36 cellular contexts compared by ENCODE assay signal in the genomic region with DNA sequence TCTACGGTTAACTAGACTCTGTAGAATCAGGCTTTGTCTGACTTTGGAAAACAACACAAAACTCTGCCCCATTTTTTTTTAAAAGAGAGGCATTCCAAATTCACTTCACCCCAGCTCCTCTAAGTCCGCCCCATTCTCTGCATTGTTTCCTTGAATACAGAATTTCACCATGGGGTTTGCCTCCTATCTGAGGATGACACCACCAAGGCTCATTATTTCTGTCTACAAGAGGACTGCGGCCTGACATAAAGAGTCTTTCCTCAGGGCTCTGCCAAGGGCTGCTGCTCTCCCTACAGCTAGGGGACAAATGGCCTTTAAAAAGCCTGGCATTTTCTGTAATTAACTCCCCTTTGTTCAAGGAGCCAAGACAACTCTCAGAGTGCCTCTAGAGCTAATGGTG. TPM values are rescaled to one million over a fixed set of nuclear protein-coding genes. Genes with fewer than 3 reads are reported as not detected.
DNase-seq lines count a peak whose midpoint lies in the region; FAIRE-seq and TF ChIP-seq lines count a peak whose summit lies in the region.
"Had no signal": no experiment of that assay in that cellular context is flagged by ENCODE, and none has a peak within 500 bp of the region (broad histone marks: within the 10 kb centered on the region; RNA-seq: fewer than 3 reads in every experiment).

No MANE protein-coding gene starts in this region.

- H3K27me3 Mint-ChIP-seq in neural progenitor cell (ENCODE audit: insufficient read depth, low read depth): peaks cover 2% of the 10 kb centered on the region
- H3K27me3 Mint-ChIP-seq: activated T-cell treated with anti-CD3 and anti-CD28 coated beads, Interleukin-2, amount 50 U/mL, for 24 hours; memory B cell; stimulated activated naive CD8-positive, alpha-beta T cell treated with anti-CD3 and anti-CD28 coated beads, Interleukin-15, Interleukin-2, amounts not matched to agents 100 ng/mL and 50 ng/mL, for 24 hours had no signal

- peak overlapping the region; percentile 49 to 75; a peak in 3 of 4 replicates for H3K4me2 ChIP-seq in H1 (ENCODE audit: insufficient read depth in 1 of 2, low read depth in 2 of 2, low read length in 2 of 2)
- H3K4me2 ChIP-seq in neural progenitor cell: peak overlapping the region; percentile 61

- peak overlapping the region; percentile 36 for H3K4me3 Mint-ChIP-seq in neural progenitor cell
- H3K4me3 Mint-ChIP-seq: activated CD4-positive, alpha-beta T cell treated with anti-CD3 and anti-CD28 coated beads, Interleukin-2, amount 10 ng/mL, durations not matched to agents 24 days and 14 days; activated T-cell treated with anti-CD3 and anti-CD28 coated beads, Interleukin-2, amount 50 U/mL, for 24 hours; CD8-positive, alpha-beta T cell; memory B cell; stimulated activated naive CD8-positive, alpha-beta T cell treated with anti-CD3 and anti-CD28 coated beads, Interleukin-15, Interleukin-2, amounts not matched to agents 100 ng/mL and 50 ng/mL, for 24 hours had no signal

- H3K9me3 ChIP-seq in H1 (ENCODE audit: insufficient read depth in 2 of 2, low read depth in 1 of 2, low read length in 1 of 2): no peaks in the 10 kb centered on the region
- no peaks in the 10 kb centered on the region for H3K9me3 ChIP-seq in neural progenitor cell (ENCODE audit: low read depth)
- H3K9me3 ChIP-seq: BE2C, gastroesophageal sphincter, HAP-1, neutrophil, right lobe of liver, SJSA1, spleen, thyroid gland had no signal

- H3K4me1 Mint-ChIP-seq in neural progenitor cell: peaks cover 61% of the 10 kb centered on the region

- H3K4ac ChIP-seq in H1 (replicated peaks; ENCODE audit: insufficient read length, low read depth, low read length): peak overlapping the region; percentile 7

- H3K27ac ChIP-seq in H1 (ENCODE audit: low read depth, low read length) (peak overlapping the region; percentile 82), neural progenitor cell (peak overlapping the region; percentile 77)
- H3K27ac ChIP-seq: gastroesophageal sphincter, neutrophil, right lobe of liver, SJSA1, spleen, thyroid gland, WERI-Rb-1 had no signal

- POLR2A ChIA-PET in H1 (lab: Charles Lee; ENCODE audit: partially characterized antibody): interaction anchor here (0.8 to 1.3 kb wide), 3 partner anchors 12 to 150 kb away, joined by 3 to 4 read pairs (median 4); a partner anchor contains a TSS

- CTCF ChIA-PET in H1 (lab: Charles Lee; ENCODE audit: partially characterized antibody): interaction anchor here (1.1 to 9.7 kb wide), 3 partner anchors 9 to 150 kb away, joined by 3 to 38 read pairs (median 12); no protein-coding TSS in a partner anchor

- H4K5ac ChIP-seq in H1 (ENCODE audit: insufficient read length, low read depth, low read length): peak overlapping the region; percentile 64

- peaks cover 26 to 57% (median 39%) of the 10 kb centered on the region in 4 experiments for H3K4me1 ChIP-seq in H1 (replicated peaks in 1 of 4; ENCODE audit: control insufficient read depth in 3 of 4, insufficient read depth in 4 of 4, low read length in 3 of 4)
- H3K4me1 ChIP-seq in neural progenitor cell: peaks cover 61% of the 10 kb centered on the region
- H3K4me1 ChIP-seq: BE2C, right lobe of liver had no signal

- no peak overlapping the region for H3K14ac ChIP-seq in H1 (ENCODE audit: insufficient read length)

- peaks cover 6% of the 10 kb centered on the region for H3K36me3 Mint-ChIP-seq in neural progenitor cell

- H2BK5ac ChIP-seq in H1 (ENCODE audit: low read depth, low read length): peak overlapping the region; percentile 20; the same call in 1 of the 2 replicates

- H2AK5ac ChIP-seq in H1 (ENCODE audit: low read depth, low read length): no peak overlapping the region

- peaks cover 7 to 61% of the 10 kb centered on the region in 2 experiments for H3K79me2 ChIP-seq in H1 (ENCODE audit: control insufficient read depth in 1 of 2, insufficient read depth in 2 of 2, low read length in 2 of 2)
- peaks cover 68% of the 10 kb centered on the region for H3K79me2 ChIP-seq in neural progenitor cell (ENCODE audit: low read depth)

- no peak overlapping the region for H2BK12ac ChIP-seq in H1 (ENCODE audit: low read depth, low read length)

- FAIRE-seq in H1 (lab: Jason Lieb, UNC): no peak
- FAIRE-seq: astrocyte, GM12878 had no signal

- no peaks in the 10 kb centered on the region for H3K9me3 Mint-ChIP-seq in neural progenitor cell
- H3K9me3 Mint-ChIP-seq: activated CD4-positive, alpha-beta T cell treated with anti-CD3 and anti-CD28 coated beads, Interleukin-2, amount 10 ng/mL, durations not matched to agents 24 days and 14 days; activated T-cell treated with anti-CD3 and anti-CD28 coated beads, Interleukin-2, amount 50 U/mL, for 24 hours; CD8-positive, alpha-beta T cell; memory B cell; stimulated activated naive CD8-positive, alpha-beta T cell treated with anti-CD3 and anti-CD28 coated beads, Interleukin-15, Interleukin-2, amounts not matched to agents 100 ng/mL and 50 ng/mL, for 24 hours had no signal

- no peak overlapping the region for H3K23ac ChIP-seq in H1 (ENCODE audit: insufficient read length)

- no peak overlapping the region for H3K56ac ChIP-seq in H1 (replicated peaks; ENCODE audit: insufficient read length, low read depth, low read length)

- H2BK15ac ChIP-seq in H1 (ENCODE audit: low read length): no peak overlapping the region

- peak overlapping the region; percentile 22 for H4K91ac ChIP-seq in H1 (replicated peaks; ENCODE audit: insufficient read length, low read length)

- WGBS in H1 (ENCODE audit: extremely low coverage in 1 of 2, insufficient coverage in 1 of 2, insufficient read length in 1 of 2, insufficient replicate concordance in 2 of 2, low coverage in 1 of 2, low lambda C conversion rate in 2 of 2, missing lambda C conversion rate in 1 of 2), 2 experiments: 66% methylated on average over 3 of the region's 3 CpGs; no CpG with 5 or more reads in 1 of the 2 experiments

- no peak for TF ChIP-seq POLR2A in H1 (IDR thresholded peaks at IDR 0.05; ENCODE audit: control extremely low read depth in 1 of 2, low read depth in 2 of 2, low read length in 2 of 2)

- H3K4me3 ChIP-seq in H7 (ENCODE audit: insufficient read depth, low read depth, low read length) (no peak overlapping the region), H1 (ENCODE audit: extremely low read depth in 1 of 4, insufficient read depth in 2 of 4, low read depth in 3 of 4, low read length in 4 of 4) (peak overlapping the region in 1 of 4 experiments; percentile 37; a peak in 2 of 8 replicates), neural progenitor cell (peak overlapping the region; percentile 3)
- H3K4me3 ChIP-seq: gastroesophageal sphincter, GM12878, HAP-1, right lobe of liver, SJSA1, spleen, thyroid gland had no signal

- DNase-seq in H7: peak; percentile 22
- peak; percentile 48 for DNase-seq in NCI-H2227 (lab: John Stamatoyannopoulos, UW; ENCODE audit: unreplicated experiment)
- peak in 1 of 2 experiments; percentile 41 for DNase-seq in H1 (ENCODE audit: low read depth in 1 of 2, low spot score in 2 of 2)
- peak; percentile 78 for DNase-seq in neural progenitor cell (ENCODE audit: low spot score)
- no peak for DNase-seq in effector CD8-positive, alpha-beta T cell (lab: John Stamatoyannopoulos, UW)
- no peak for DNase-seq in EL
- DNase-seq in germinal center (ENCODE audit: low spot score): no peak
- DNase-seq: activated CD4-positive, alpha-beta T cell treated with anti-CD3 and anti-CD28 coated beads, Interleukin-2, amount 10 ng/mL, durations not matched to agents 24 days and 14 days; activated gamma-delta T cell; activated T-cell treated with anti-CD3 and anti-CD28 coated beads, Interleukin-2, amount 50 U/mL, for 24 hours; BE2C; CD8-positive, alpha-beta T cell; DMS 273 treated with DMSO at 0.1 percent for 48 hours; Kasumi-1; NCI-H1417 treated with DMSO at 0.1 percent for 48 hours; NCI-H2081 treated with DMSO at 0.1 percent for 48 hours; NCI-H446; NCI-H774; right lobe of liver; RPMI8226; spleen; stimulated activated CD4-positive, alpha-beta T cell treated with anti-CD3 and anti-CD28 coated beads, Interleukin-2, amount 100 ng/mL, for 24 hours; stimulated activated CD8-positive, alpha-beta memory T cell treated with anti-CD3 and anti-CD28 coated beads, Interleukin-4, amount 100 ng/mL, for 48 hours; thyroid gland; WERI-Rb-1 had no signal

- peak overlapping the region; percentile 85 for H3K27ac Mint-ChIP-seq in neural progenitor cell
- H3K27ac Mint-ChIP-seq: activated CD4-positive, alpha-beta T cell treated with anti-CD3 and anti-CD28 coated beads, Interleukin-2, amount 10 ng/mL, durations not matched to agents 24 days and 14 days; activated T-cell treated with anti-CD3 and anti-CD28 coated beads, Interleukin-2, amount 50 U/mL, for 24 hours; CD8-positive, alpha-beta T cell; memory B cell; stimulated activated naive CD8-positive, alpha-beta T cell treated with anti-CD3 and anti-CD28 coated beads, Interleukin-15, Interleukin-2, amounts not matched to agents 100 ng/mL and 50 ng/mL, for 24 hours had no signal

- H3K23me2 ChIP-seq in H1 (ENCODE audit: low read depth, low read length): peaks cover 7% of the 10 kb centered on the region

- H4K8ac ChIP-seq in H1 (ENCODE audit: extremely low read depth, insufficient read depth, low read length): no peak overlapping the region

- H4K20me1 ChIP-seq in H1 (replicated peaks in 1 of 2; ENCODE audit: control insufficient read depth in 1 of 2, insufficient read depth in 2 of 2, low read length in 2 of 2) (peaks cover 0 to 4% of the 10 kb centered on the region in 2 experiments), neural progenitor cell (ENCODE audit: low read depth) (peaks cover 54% of the 10 kb centered on the region)

- H2AFZ ChIP-seq in H1 (ENCODE audit: low read length) (no peak overlapping the region), neural progenitor cell (replicated peaks) (no peak overlapping the region)

- TF ChIP-seq EP300 in H1 (IDR thresholded peaks at IDR 0.05; ENCODE audit: borderline replicate concordance in 1 of 2, low read depth in 2 of 2, low read length in 2 of 2): no peak

- no peak overlapping the region; the same call in 1 of the 2 replicates for H3K18ac ChIP-seq in H1 (ENCODE audit: extremely low read depth, low read length)

- peak overlapping the region; percentile 47 for H2BK120ac ChIP-seq in H1 (replicated peaks; ENCODE audit: low read depth, low read length)

- H3K27me3 ChIP-seq in H7 (ENCODE audit: control insufficient read depth, insufficient read depth, low read length) (no peaks in the 10 kb centered on the region), H1 (replicated peaks in 1 of 4; ENCODE audit: control insufficient read depth in 3 of 4, extremely low read depth in 1 of 4, insufficient read depth in 3 of 4, low read length in 3 of 4) (no peaks in the 10 kb centered on the region), neural progenitor cell (no peaks in the 10 kb centered on the region)
- H3K27me3 ChIP-seq: BE2C, gastroesophageal sphincter, right lobe of liver, SJSA1, thyroid gland had no signal

- H3F3A ChIP-seq in neural progenitor cell (ENCODE audit: low read depth): peaks cover 35% of the 10 kb centered on the region

- TF ChIP-seq RAD21 in H1 (IDR thresholded peaks at IDR 0.05 in 1 of 2, conservative IDR thresholded peaks at IDR 0.05 in 1 of 2; ENCODE audit: low read depth in 2 of 2, low read length in 2 of 2): no peak

- no peak overlapping the region for H2BK20ac ChIP-seq in H1 (ENCODE audit: low read length)

- TF ChIP-seq CTCF in H1 (IDR thresholded peaks at IDR 0.05; ENCODE audit: control extremely low read depth in 1 of 3, insufficient read depth in 1 of 3, low read depth in 1 of 3, low read length in 3 of 3): no peak
- no peak for TF ChIP-seq CTCF in neural progenitor cell (IDR thresholded peaks at IDR 0.05)

- H3K79me1 ChIP-seq in H1 (ENCODE audit: low read depth, low read length): peaks cover 11% of the 10 kb centered on the region

- H3K9ac ChIP-seq in H1 (replicated peaks in 1 of 4; ENCODE audit: extremely low read depth in 1 of 4, low read depth in 3 of 4, low read length in 3 of 4): no peak overlapping the region; a peak in 2 of 7 replicates
- H3K9ac ChIP-seq in neural progenitor cell: no peak overlapping the region

- H3K36me3 ChIP-seq in H7 (replicated peaks; ENCODE audit: control insufficient read depth, insufficient read depth, low read length) (peaks cover 2% of the 10 kb centered on the region), H1 (ENCODE audit: control insufficient read depth in 2 of 4, insufficient read depth in 4 of 4, low read length in 3 of 4) (peaks cover 0 to 3% (median 1%) of the 10 kb centered on the region in 4 experiments; a peak in 4 of 8 replicates), neural progenitor cell (no peaks in the 10 kb centered on the region)
- H3K36me3 ChIP-seq: BE2C, HAP-1, neutrophil, right lobe of liver, thyroid gland had no signal

RNA-seq across cellular contexts. Expression of a gene that starts 4.6 kb away (rescaled TPM):
- total RNA-seq in H7 (2014; rRNA removed; shearing (Covaris generic)): 24.8 and 28.4 TPM in 2 replicates
- 29.1 and 34.1 TPM in 2 replicates for total RNA-seq in H1 (2021; fragmentation: NEBNext Ultra II Directional; extraction: Animal tissue kit (Norgen Biotek cat#: 25700))
- 23.1 and 27.3 TPM in 2 replicates for polyA plus RNA-seq in H1 (2011; rRNA removed)
- 31.1 TPM for polyA plus RNA-seq in H1 (2011; cell fraction: cytosol; rRNA removed)
- 28.8 TPM for polyA plus RNA-seq in H1 (2011; cell fraction: nucleus; rRNA removed)
- 29.7 to 34.4 TPM (median 32.0 TPM) in 4 replicates for polyA plus RNA-seq in H1 (2012, experiment 1 of 2)
- 21.4 TPM for polyA plus RNA-seq in H1 (2012, experiment 2 of 2)
- 24.0 TPM for polyA plus RNA-seq in H1 (2013, experiment 1 of 2)
- 28.0 TPM for polyA plus RNA-seq in H1 (2013, experiment 2 of 2)
- polyA minus RNA-seq in H1 (2011; rRNA and poly(A)+ RNA removed): 38.5 and 45.6 TPM in 2 replicates
- polyA minus RNA-seq in H1 (2011; cell fraction: cytosol; rRNA and poly(A)+ RNA removed): 15.8 TPM
- polyA minus RNA-seq in H1 (2011; cell fraction: nucleus; rRNA and poly(A)+ RNA removed): 23.7 TPM
- total RNA-seq in neural progenitor cell (ENCODE audit: low replicate concordance): 27.3 and 28.1 TPM in 2 replicates

RNA-seq across cellular contexts. Expression of a gene that starts 57.4 kb away (rescaled TPM):
- not detected in 2 replicates for total RNA-seq in H7 (2014; rRNA removed; shearing (Covaris generic))
- not detected in 2 replicates for total RNA-seq in H1 (2021; fragmentation: NEBNext Ultra II Directional; extraction: Animal tissue kit (Norgen Biotek cat#: 25700))
- not detected in 2 replicates for polyA plus RNA-seq in H1 (2011; rRNA removed)
- not detected for polyA plus RNA-seq in H1 (2011; cell fraction: cytosol; rRNA removed)
- not detected for polyA plus RNA-seq in H1 (2011; cell fraction: nucleus; rRNA removed)
- polyA plus RNA-seq in H1 (2012, experiment 1 of 2): not detected in 4 replicates
- polyA plus RNA-seq in H1 (2012, experiment 2 of 2): not detected
- polyA plus RNA-seq in H1 (2013, experiment 1 of 2): not detected
- not detected for polyA plus RNA-seq in H1 (2013, experiment 2 of 2)
- polyA minus RNA-seq in H1 (2011; rRNA and poly(A)+ RNA removed): not detected in 2 replicates
- polyA minus RNA-seq in H1 (2011; cell fraction: cytosol; rRNA and poly(A)+ RNA removed): not detected
- polyA minus RNA-seq in H1 (2011; cell fraction: nucleus; rRNA and poly(A)+ RNA removed): not detected
- not detected in 2 replicates for total RNA-seq in neural progenitor cell (ENCODE audit: low replicate concordance)
- total RNA-seq: activated CD4-positive, alpha-beta T cell treated with anti-CD3 and anti-CD28 coated beads, Interleukin-2, amount 10 ng/mL, durations not matched to agents 24 days and 14 days; activated CD8-positive, alpha-beta memory T cell treated with anti-CD3 and anti-CD28 coated beads for 36 hours; astrocyte; cardiac septum; CD8-positive, alpha-beta T cell; gastroesophageal sphincter; GM12878; posterior vena cava; right lobe of liver; SJSA1; spleen; thyroid gland had no signal
- polyA plus RNA-seq: GM12878, spleen had no signal

Comparison
In these comparisons a context has a peak if more than half of its experiments do, and no peak if none do; other contexts are left out.
1. DNase-seq: peak in H7 (single experiment), NCI-H2227 (single experiment) and neural progenitor cell (single experiment); none in effector CD8-positive, alpha-beta T cell (single experiment), EL (single experiment) and germinal center (single experiment).